Comparison of ENCODE assay signal across 1 cellular context in genomic region chr12:102063066-102063465, GRCh38.
TF ChIP-seq lines count a peak whose summit lies in the region.

No MANE protein-coding gene starts in this region.

TF ChIP-seq in H1, 55 proteins besides CTCF, POLR2A, EP300 and RAD21:
- no peak for TF ChIP-seq USF2 (IDR thresholded peaks at IDR 0.05; ENCODE audit: low read length)
- TF ChIP-seq SAP30 (IDR thresholded peaks at IDR 0.05; ENCODE audit: insufficient read depth, insufficient replicate concordance, low read length): no peak
- no peak for TF ChIP-seq TCF12 (IDR thresholded peaks at IDR 0.05; ENCODE audit: low read depth, low read length)
- no peak for TF ChIP-seq CBX5 (IDR thresholded peaks at IDR 0.05; ENCODE audit: low read depth, low read length)
- no peak for TF ChIP-seq JUND (IDR thresholded peaks at IDR 0.05; ENCODE audit: low read length)
- no peak for TF ChIP-seq CHD1 (IDR thresholded peaks at IDR 0.05; ENCODE audit: low read depth, low read length)
- no peak for TF ChIP-seq SUZ12 (IDR thresholded peaks at IDR 0.05; ENCODE audit: low read length)
- no peak for TF ChIP-seq CHD2 (IDR thresholded peaks at IDR 0.05; ENCODE audit: low read length)
- TF ChIP-seq ASH2L (IDR thresholded peaks at IDR 0.05; ENCODE audit: low read length): no peak
- no peak for TF ChIP-seq CBX8 (IDR thresholded peaks at IDR 0.05; ENCODE audit: borderline replicate concordance, low read depth, low read length)
- TF ChIP-seq HDAC2 (IDR thresholded peaks at IDR 0.05; ENCODE audit: borderline replicate concordance in 1 of 2, low read depth in 2 of 2, low read length in 2 of 2): no peak
- no peak for TF ChIP-seq KDM5A (IDR thresholded peaks at IDR 0.05; ENCODE audit: low read length)
- no peak for TF ChIP-seq SIX5 (IDR thresholded peaks at IDR 0.05; ENCODE audit: low read depth, low read length)
- TF ChIP-seq SIRT6 (IDR thresholded peaks at IDR 0.05; ENCODE audit: low read length): no peak
- TF ChIP-seq SIN3A (conservative IDR thresholded peaks at IDR 0.05 in 1 of 2, IDR thresholded peaks at IDR 0.05 in 1 of 2; ENCODE audit: low read depth in 1 of 2, low read length in 2 of 2): no peak
- TF ChIP-seq CHD7 (IDR thresholded peaks at IDR 0.05; ENCODE audit: insufficient replicate concordance, low read length): no peak
- no peak for TF ChIP-seq GTF2F1 (IDR thresholded peaks at IDR 0.05; ENCODE audit: borderline replicate concordance, low read depth, low read length)
- no peak for TF ChIP-seq JUN (IDR thresholded peaks at IDR 0.05; ENCODE audit: low read depth, low read length)
- no peak for TF ChIP-seq NANOG (IDR thresholded peaks at IDR 0.05; ENCODE audit: insufficient read depth, low read depth, low read length, poor library complexity, severe bottlenecking)
TF ChIP-seq in H1: peak in this region for 0.
